In genomic region chr3:183857863-183858262, GRCh38 we compare ENCODE assay signal across 24 cellular contexts. TPM values are rescaled to one million over a fixed set of nuclear protein-coding genes. Genes with fewer than 3 reads are reported as not detected.
"Had no signal": no experiment of that assay in that cellular context is flagged by ENCODE, and none has a peak within 500 bp of the region (broad histone marks: within the 10 kb centered on the region; RNA-seq: fewer than 3 reads in every experiment).

No MANE protein-coding gene starts in this region.

- H3K36me3 ChIP-seq: ovary had no signal

- H3K27ac ChIP-seq: cardiac muscle cell, colonic mucosa, neural progenitor cell, ovary, right lobe of liver, thyroid gland had no signal

- H3K4me3 Mint-ChIP-seq: activated B cell treated with CpG ODN at 0.5 μM for 24 hours; activated CD4-positive, alpha-beta memory T cell treated with anti-CD3 and anti-CD28 coated beads, Interleukin-2, amount 10 ng/mL, durations not matched to agents 7 days and 5 days; activated CD8-positive, alpha-beta memory T cell treated with anti-CD3 and anti-CD28 coated beads, Interleukin-2, amount 10 ng/mL, durations not matched to agents 7 days and 5 days; activated naive CD4-positive, alpha-beta T cell treated with anti-CD3 and anti-CD28 coated beads for 36 hours; neural progenitor cell; stimulated activated memory B cell treated with anti-CD40 and anti-IgM and Interleukin-4, amounts not matched to agents 10 μg/mL and 1 μg/mL and 100 μg/mL, for 72 hours had no signal

- H3K27ac Mint-ChIP-seq: activated B cell treated with CpG ODN at 0.5 μM for 24 hours; activated CD4-positive, alpha-beta memory T cell treated with anti-CD3 and anti-CD28 coated beads, Interleukin-2, amount 10 ng/mL, durations not matched to agents 7 days and 5 days; activated CD8-positive, alpha-beta memory T cell treated with anti-CD3 and anti-CD28 coated beads, Interleukin-2, amount 10 ng/mL, durations not matched to agents 7 days and 5 days; activated naive CD4-positive, alpha-beta T cell treated with anti-CD3 and anti-CD28 coated beads for 36 hours; neural progenitor cell; stimulated activated memory B cell treated with anti-CD40 and anti-IgM and Interleukin-4, amounts not matched to agents 10 μg/mL and 1 μg/mL and 100 μg/mL, for 72 hours had no signal

- H3K4me2 ChIP-seq: neural progenitor cell, smooth muscle cell had no signal

- H3K4me3 ChIP-seq: cardiac muscle cell, colonic mucosa, neural progenitor cell, ovary, psoas muscle, right lobe of liver, smooth muscle cell, thyroid gland had no signal

- H3K4me1 Mint-ChIP-seq: activated B cell treated with CpG ODN at 0.5 μM for 24 hours; activated CD4-positive, alpha-beta memory T cell treated with anti-CD3 and anti-CD28 coated beads, Interleukin-2, amount 10 ng/mL, durations not matched to agents 7 days and 5 days; neural progenitor cell; stimulated activated memory B cell treated with anti-CD40 and anti-IgM and Interleukin-4, amounts not matched to agents 10 μg/mL and 1 μg/mL and 100 μg/mL, for 72 hours had no signal

- H3K27me3 Mint-ChIP-seq: activated B cell treated with CpG ODN at 0.5 μM for 24 hours; activated CD4-positive, alpha-beta memory T cell treated with anti-CD3 and anti-CD28 coated beads, Interleukin-2, amount 10 ng/mL, durations not matched to agents 7 days and 5 days; activated CD8-positive, alpha-beta memory T cell treated with anti-CD3 and anti-CD28 coated beads, Interleukin-2, amount 10 ng/mL, durations not matched to agents 7 days and 5 days; stimulated activated memory B cell treated with anti-CD40 and anti-IgM and Interleukin-4, amounts not matched to agents 10 μg/mL and 1 μg/mL and 100 μg/mL, for 72 hours had no signal

- DNase-seq: activated B cell treated with CpG ODN at 0.5 μM for 24 hours; activated CD4-positive, alpha-beta memory T cell treated with anti-CD3 and anti-CD28 coated beads, Interleukin-2, amount 10 ng/mL, durations not matched to agents 7 days and 5 days; activated CD4-positive, alpha-beta T cell treated with anti-CD3 and anti-CD28 coated beads for 48 hours; activated CD8-positive, alpha-beta memory T cell treated with anti-CD3 and anti-CD28 coated beads, Interleukin-2, amount 10 ng/mL, durations not matched to agents 7 days and 5 days; activated naive CD4-positive, alpha-beta T cell treated with anti-CD3 and anti-CD28 coated beads for 36 hours; activated T-cell treated with anti-CD3 and anti-CD28 coated beads, Interleukin-2, amount 50 U/mL, for 1 hour; aorta; colonic mucosa; erythroblast; foreskin melanocyte; glutamatergic neuron; kidney; mammary epithelial cell; ovary; psoas muscle; right lobe of liver; stimulated activated CD4-positive, alpha-beta T cell treated with anti-CD3 and anti-CD28 coated beads, Interleukin-4, amount 100 ng/mL, for 24 hours; thyroid gland had no signal

- H3K27me3 ChIP-seq: cardiac muscle cell, colonic mucosa, neural progenitor cell, ovary, right lobe of liver, thyroid gland had no signal

- FAIRE-seq: endometrium, kidney had no signal

- ATAC-seq: activated CD8-positive, alpha-beta memory T cell treated with anti-CD3 and anti-CD28 coated beads, Interleukin-2, amount 10 ng/mL, durations not matched to agents 7 days and 5 days; left lobe of liver; psoas muscle; right lobe of liver; stimulated activated memory B cell treated with anti-CD40 and anti-IgM and Interleukin-4, amounts not matched to agents 10 μg/mL and 1 μg/mL and 100 μg/mL, for 72 hours had no signal

- H2AFZ ChIP-seq: neural progenitor cell had no signal

- H3K9ac ChIP-seq: neural progenitor cell had no signal

- H3K4me1 ChIP-seq: colonic mucosa, neural progenitor cell, right lobe of liver had no signal

- H3K9me3 ChIP-seq: colonic mucosa, ovary, psoas muscle, right lobe of liver, thyroid gland had no signal

- H3K9me3 Mint-ChIP-seq: activated B cell treated with CpG ODN at 0.5 μM for 24 hours; activated CD4-positive, alpha-beta memory T cell treated with anti-CD3 and anti-CD28 coated beads, Interleukin-2, amount 10 ng/mL, durations not matched to agents 7 days and 5 days; activated naive CD4-positive, alpha-beta T cell treated with anti-CD3 and anti-CD28 coated beads for 36 hours; neural progenitor cell; stimulated activated memory B cell treated with anti-CD40 and anti-IgM and Interleukin-4, amounts not matched to agents 10 μg/mL and 1 μg/mL and 100 μg/mL, for 72 hours had no signal

RNA-seq across cellular contexts. Expression of gene MAP6D1, which starts 32.5 kb away (rescaled TPM):
- polyA plus RNA-seq: aorta had no signal
